ENCODE assay signal across 43 cellular contexts in genomic region chr16:27053996-27054395, GRCh38. TPM values are rescaled to one million over a fixed set of nuclear protein-coding genes. Genes with fewer than 3 reads are reported as not detected.
"Had no signal": no experiment of that assay in that cellular context is flagged by ENCODE, and none has a peak within 500 bp of the region (broad histone marks: within the 10 kb centered on the region; RNA-seq: fewer than 3 reads in every experiment).

No MANE protein-coding gene starts in this region.

- H3K4me1 Mint-ChIP-seq: activated naive CD4-positive, alpha-beta T cell treated with anti-CD3 and anti-CD28 coated beads, Interleukin-2, amount 10 ng/mL, durations not matched to agents 7 days and 5 days; activated naive CD4-positive, alpha-beta T cell treated with anti-CD3 and anti-CD28 coated beads, Interleukin-2, amount 50 U/mL, for 24 hours; activated naive CD8-positive, alpha-beta T cell treated with anti-CD3 and anti-CD28 coated beads for 36 hours; activated naive CD8-positive, alpha-beta T cell treated with anti-CD3 and anti-CD28 coated beads, Interleukin-2, amount 10 ng/mL, durations not matched to agents 7 days and 5 days; activated naive CD8-positive, alpha-beta T cell treated with anti-CD3 and anti-CD28 coated beads, Interleukin-2, amount 50 U/mL, for 24 hours; activated T-helper 17 cell treated with anti-CD3 and anti-CD28 coated beads, Interleukin-2, amount 50 U/mL, for 72 hours; central memory CD8-positive, alpha-beta T cell had no signal

- H3K4me3 Mint-ChIP-seq: activated naive CD4-positive, alpha-beta T cell treated with anti-CD3 and anti-CD28 coated beads for 36 hours; activated naive CD4-positive, alpha-beta T cell treated with anti-CD3 and anti-CD28 coated beads, Interleukin-2, amount 10 ng/mL, durations not matched to agents 7 days and 5 days; activated naive CD4-positive, alpha-beta T cell treated with anti-CD3 and anti-CD28 coated beads, Interleukin-2, amount 50 U/mL, for 24 hours; activated naive CD8-positive, alpha-beta T cell; activated naive CD8-positive, alpha-beta T cell treated with anti-CD3 and anti-CD28 coated beads for 36 hours; activated naive CD8-positive, alpha-beta T cell treated with anti-CD3 and anti-CD28 coated beads, Interleukin-2, amount 10 ng/mL, durations not matched to agents 7 days and 5 days; activated naive CD8-positive, alpha-beta T cell treated with anti-CD3 and anti-CD28 coated beads, Interleukin-2, amount 50 U/mL, for 24 hours; activated T-cell treated with anti-CD3 and anti-CD28 coated beads, Interleukin-2, amount 50 U/mL, for 24 hours; activated T-cell treated with anti-CD3 and anti-CD28 coated beads, Interleukin-2, amount 50 U/mL, for 4 hours; activated T-cell treated with anti-CD3 and anti-CD28 coated beads, Interleukin-2, amount 50 U/mL, for 72 hours; activated T-helper 1 cell treated with anti-CD3 and anti-CD28 coated beads, Interleukin-12 subunit alpha, Interleukin-12 subunit beta, Interleukin-2, Interleukin-4 antibody, amounts not matched to agents 30 ng/mL and 10 ng/mL and 1 ng/mL, durations not matched to agents 14 hours and 24 hours and 36 hours; activated T-helper 17 cell treated with anti-CD3 and anti-CD28 coated beads, Interleukin-2, amount 50 U/mL, for 72 hours; brain; central memory CD8-positive, alpha-beta T cell had no signal

- H3K9me3 ChIP-seq: adrenal gland, ascending aorta, body of pancreas had no signal

- H3K27ac Mint-ChIP-seq: activated naive CD4-positive, alpha-beta T cell treated with anti-CD3 and anti-CD28 coated beads for 36 hours; activated naive CD4-positive, alpha-beta T cell treated with anti-CD3 and anti-CD28 coated beads, Interleukin-2, amount 10 ng/mL, durations not matched to agents 7 days and 5 days; activated naive CD4-positive, alpha-beta T cell treated with anti-CD3 and anti-CD28 coated beads, Interleukin-2, amount 50 U/mL, for 24 hours; activated naive CD4-positive, alpha-beta T cell treated with anti-CD3 and anti-CD28 coated beads, Interleukin-2, amount 50 U/mL, for 72 hours; activated naive CD8-positive, alpha-beta T cell; activated naive CD8-positive, alpha-beta T cell treated with anti-CD3 and anti-CD28 coated beads for 36 hours; activated naive CD8-positive, alpha-beta T cell treated with anti-CD3 and anti-CD28 coated beads, Interleukin-2, amount 10 ng/mL, durations not matched to agents 7 days and 5 days; activated naive CD8-positive, alpha-beta T cell treated with anti-CD3 and anti-CD28 coated beads, Interleukin-2, amount 50 U/mL, for 24 hours; activated T-cell treated with anti-CD3 and anti-CD28 coated beads, Interleukin-2, amount 50 U/mL, for 24 hours; activated T-cell treated with anti-CD3 and anti-CD28 coated beads, Interleukin-2, amount 50 U/mL, for 72 hours; activated T-helper 1 cell treated with anti-CD3 and anti-CD28 coated beads, Interleukin-12 subunit alpha, Interleukin-12 subunit beta, Interleukin-2, Interleukin-4 antibody, amounts not matched to agents 30 ng/mL and 10 ng/mL and 1 ng/mL, durations not matched to agents 14 hours and 24 hours and 36 hours; activated T-helper 17 cell treated with anti-CD3 and anti-CD28 coated beads, Interleukin-2, amount 50 U/mL, for 72 hours; activated T-helper 2 cell treated with anti-CD3 and anti-CD28 coated beads, Interferon-gamma antibody, Interleukin-2, Interleukin-4, amounts not matched to agents 10 μg/mL and 5 μg/mL and 100 μg/mL, durations not matched to agents 14 hours and 24 hours and 36 hours; brain had no signal

- H3K27me3 ChIP-seq: adrenal gland, ascending aorta, body of pancreas, brain microvascular endothelial cell, breast epithelium, cardiac muscle cell had no signal

- H3K36me3 Mint-ChIP-seq: activated naive CD4-positive, alpha-beta T cell treated with anti-CD3 and anti-CD28 coated beads, Interleukin-2, amount 10 ng/mL, durations not matched to agents 7 days and 5 days; activated naive CD4-positive, alpha-beta T cell treated with anti-CD3 and anti-CD28 coated beads, Interleukin-2, amount 50 U/mL, for 24 hours; activated naive CD4-positive, alpha-beta T cell treated with anti-CD3 and anti-CD28 coated beads, Interleukin-2, amount 50 U/mL, for 72 hours; activated naive CD8-positive, alpha-beta T cell; activated naive CD8-positive, alpha-beta T cell treated with anti-CD3 and anti-CD28 coated beads for 36 hours; activated naive CD8-positive, alpha-beta T cell treated with anti-CD3 and anti-CD28 coated beads, Interleukin-2, amount 10 ng/mL, durations not matched to agents 7 days and 5 days; brain had no signal

- H3K4me1 ChIP-seq: adrenal gland, ascending aorta, body of pancreas, breast epithelium had no signal

- H3K27me3 Mint-ChIP-seq: activated naive CD4-positive, alpha-beta T cell treated with anti-CD3 and anti-CD28 coated beads, Interleukin-2, amount 10 ng/mL, durations not matched to agents 7 days and 5 days; activated naive CD4-positive, alpha-beta T cell treated with anti-CD3 and anti-CD28 coated beads, Interleukin-2, amount 50 U/mL, for 24 hours; activated naive CD8-positive, alpha-beta T cell; activated naive CD8-positive, alpha-beta T cell treated with anti-CD3 and anti-CD28 coated beads for 36 hours; activated naive CD8-positive, alpha-beta T cell treated with anti-CD3 and anti-CD28 coated beads, Interleukin-2, amount 50 U/mL, for 24 hours; activated T-cell treated with anti-CD3 and anti-CD28 coated beads, Interleukin-2, amount 50 U/mL, for 24 hours; activated T-helper 17 cell treated with anti-CD3 and anti-CD28 coated beads, Interleukin-2, amount 50 U/mL, for 72 hours; central memory CD8-positive, alpha-beta T cell had no signal

- H3K9me3 Mint-ChIP-seq: activated naive CD4-positive, alpha-beta T cell treated with anti-CD3 and anti-CD28 coated beads, Interleukin-2, amount 10 ng/mL, durations not matched to agents 7 days and 5 days; activated naive CD4-positive, alpha-beta T cell treated with anti-CD3 and anti-CD28 coated beads, Interleukin-2, amount 50 U/mL, for 24 hours; activated naive CD4-positive, alpha-beta T cell treated with anti-CD3 and anti-CD28 coated beads, Interleukin-2, amount 50 U/mL, for 72 hours; activated naive CD8-positive, alpha-beta T cell treated with anti-CD3 and anti-CD28 coated beads for 36 hours; activated naive CD8-positive, alpha-beta T cell treated with anti-CD3 and anti-CD28 coated beads, Interleukin-2, amount 10 ng/mL, durations not matched to agents 7 days and 5 days; activated naive CD8-positive, alpha-beta T cell treated with anti-CD3 and anti-CD28 coated beads, Interleukin-2, amount 50 U/mL, for 24 hours; activated T-cell treated with anti-CD3 and anti-CD28 coated beads, Interleukin-2, amount 50 U/mL, for 24 hours; activated T-cell treated with anti-CD3 and anti-CD28 coated beads, Interleukin-2, amount 50 U/mL, for 4 hours; activated T-cell treated with anti-CD3 and anti-CD28 coated beads, Interleukin-2, amount 50 U/mL, for 72 hours; activated T-helper 1 cell treated with anti-CD3 and anti-CD28 coated beads, Interleukin-12 subunit alpha, Interleukin-12 subunit beta, Interleukin-2, Interleukin-4 antibody, amounts not matched to agents 30 ng/mL and 10 ng/mL and 1 ng/mL, durations not matched to agents 14 hours and 24 hours and 36 hours; activated T-helper 17 cell treated with anti-CD3 and anti-CD28 coated beads, Interleukin-2, amount 50 U/mL, for 72 hours; activated T-helper 2 cell treated with anti-CD3 and anti-CD28 coated beads, Interferon-gamma antibody, Interleukin-2, Interleukin-4, amounts not matched to agents 10 μg/mL and 5 μg/mL and 100 μg/mL, durations not matched to agents 14 hours and 24 hours and 36 hours had no signal

- DNase-seq: activated effector memory CD4-positive, alpha-beta T cell treated with anti-CD3 and anti-CD28 coated beads, Interleukin-2, amount 50 U/mL, for 16 hours; activated effector memory CD4-positive, alpha-beta T cell treated with Interleukin-2 at 50 U/mL for 16 hours; activated gamma-delta T cell; activated gamma-delta T cell treated with Interleukin-2 at 50 U/mL for 16 hours; activated naive CD4-positive, alpha-beta T cell; activated naive CD4-positive, alpha-beta T cell treated with anti-CD3 and anti-CD28 coated beads for 36 hours; activated naive CD4-positive, alpha-beta T cell treated with anti-CD3 and anti-CD28 coated beads, Interleukin-2, amount 10 ng/mL, durations not matched to agents 7 days and 5 days; activated naive CD4-positive, alpha-beta T cell treated with anti-CD3 and anti-CD28 coated beads, Interleukin-2, amount 50 U/mL, for 16 hours; activated naive CD4-positive, alpha-beta T cell treated with Interleukin-2 at 50 U/mL for 16 hours; activated naive CD8-positive, alpha-beta T cell treated with anti-CD3 and anti-CD28 coated beads for 36 hours; activated naive CD8-positive, alpha-beta T cell treated with anti-CD3 and anti-CD28 coated beads, Interleukin-2, amount 10 ng/mL, durations not matched to agents 7 days and 5 days; activated naive CD8-positive, alpha-beta T cell treated with anti-CD3 and anti-CD28 coated beads, Interleukin-2, amount 50 U/mL, for 24 hours; activated T-cell treated with anti-CD3 and anti-CD28 coated beads, Interleukin-2, amount 50 U/mL, for 1 hour; activated T-cell treated with anti-CD3 and anti-CD28 coated beads, Interleukin-2, amount 50 U/mL, for 24 hours; activated T-cell treated with anti-CD3 and anti-CD28 coated beads, Interleukin-2, amount 50 U/mL, for 4 hours; activated T-cell treated with anti-CD3 and anti-CD28 coated beads, Interleukin-2, amount 50 U/mL, for 48 hours; activated T-cell treated with anti-CD3 and anti-CD28 coated beads, Interleukin-2, amount 50 U/mL, for 72 hours; adrenal gland; amniotic stem cell; amygdala; anterior cingulate cortex; aorta; body of pancreas; brain microvascular endothelial cell; caudate nucleus; central memory CD4-positive, alpha-beta T cell; cerebellar nuclear complex had no signal

- H3K4me3 ChIP-seq: adrenal gland, ascending aorta, body of pancreas, breast epithelium, cardiac muscle cell had no signal

- H3K36me3 ChIP-seq: adrenal gland, ascending aorta, brain microvascular endothelial cell, breast epithelium, cardiac muscle cell had no signal

- H3K27ac ChIP-seq: adrenal gland, ascending aorta, body of pancreas, brain microvascular endothelial cell, breast epithelium, cardiac muscle cell had no signal

RNA-seq across cellular contexts. Expression of gene C16orf82, which starts 12.7 kb away (rescaled TPM):
- total RNA-seq: activated naive CD4-positive, alpha-beta T cell treated with anti-CD3 and anti-CD28 coated beads for 36 hours; activated naive CD4-positive, alpha-beta T cell treated with anti-CD3 and anti-CD28 coated beads, Interleukin-2, amount 50 U/mL, for 72 hours; activated naive CD8-positive, alpha-beta T cell treated with anti-CD3 and anti-CD28 coated beads for 36 hours; activated naive CD8-positive, alpha-beta T cell treated with anti-CD3 and anti-CD28 coated beads, Interleukin-2, amount 10 ng/mL, durations not matched to agents 7 days and 5 days; activated T-cell treated with anti-CD3 and anti-CD28 coated beads, Interleukin-2, amount 50 U/mL, for 4 hours; activated T-cell treated with anti-CD3 and anti-CD28 coated beads, Interleukin-2, amount 50 U/mL, for 72 hours; activated T-helper 1 cell treated with anti-CD3 and anti-CD28 coated beads, Interleukin-12 subunit alpha, Interleukin-12 subunit beta, Interleukin-2, Interleukin-4 antibody, amounts not matched to agents 30 ng/mL and 10 ng/mL and 1 ng/mL, durations not matched to agents 14 hours and 24 hours and 36 hours; activated T-helper 17 cell treated with anti-CD3 and anti-CD28 coated beads, Interleukin-2, amount 50 U/mL, for 72 hours; activated T-helper 2 cell treated with anti-CD3 and anti-CD28 coated beads, Interferon-gamma antibody, Interleukin-2, Interleukin-4, amounts not matched to agents 10 μg/mL and 5 μg/mL and 100 μg/mL, durations not matched to agents 14 hours and 24 hours and 36 hours; adrenal gland; aorta; ascending aorta; astrocyte; body of pancreas; bronchial epithelial cell; cardiac muscle cell; cardiac septum; cerebellum had no signal
- polyA plus RNA-seq: adipose tissue, adrenal gland, aorta, cardiac muscle cell had no signal
